11 cellular contexts compared by ENCODE assay signal in genomic region chr17:70136131-70136530, GRCh38. TPM values are rescaled to one million over a fixed set of nuclear protein-coding genes. Genes with fewer than 3 reads are reported as not detected.
"Had no signal": no experiment of that assay in that cellular context is flagged by ENCODE, and none has a peak within 500 bp of the region (broad histone marks: within the 10 kb centered on the region; RNA-seq: fewer than 3 reads in every experiment).

No MANE protein-coding gene starts in this region.

- H3K4me3 ChIP-seq: ascending aorta, tibial nerve had no signal

- H3K27me3 ChIP-seq: ascending aorta, tibial nerve had no signal

- H3K9me3 ChIP-seq: ascending aorta, tibial nerve had no signal

- ATAC-seq: T-helper 17 cell had no signal

- DNase-seq: activated B cell treated with CpG ODN at 0.5 μM for 24 hours; activated CD4-positive, alpha-beta T cell treated with anti-CD3 and anti-CD28 coated beads, Interleukin-2, amount 10 ng/mL, durations not matched to agents 24 days and 14 days; activated naive CD4-positive, alpha-beta T cell; effector CD4-positive, alpha-beta T cell; hippocampal formation; nephron progenitor cell; retina; T-helper 17 cell had no signal

- H3K36me3 ChIP-seq: ascending aorta, tibial nerve had no signal

RNA-seq across cellular contexts. Expression of gene KCNJ2, which starts 33.2 kb away (rescaled TPM):
- total RNA-seq: activated CD4-positive, alpha-beta T cell treated with anti-CD3 and anti-CD28 coated beads, Interleukin-2, amount 10 ng/mL, durations not matched to agents 24 days and 14 days; activated T-helper 1 cell treated with anti-CD3 and anti-CD28 coated beads, Interleukin-12 subunit alpha, Interleukin-12 subunit beta, Interleukin-2, Interleukin-4 antibody, amounts not matched to agents 30 ng/mL and 10 ng/mL and 1 ng/mL, durations not matched to agents 14 hours and 24 hours and 36 hours had no signal
